Comparison of ENCODE assay signal across 12 cellular contexts in genomic region chr3:188349276-188349962, GRCh38.
DNase-seq lines count a peak whose midpoint lies in the region; ATAC-seq, FAIRE-seq and TF ChIP-seq lines count a peak whose summit lies in the region.
"Had no signal": no experiment of that assay in that cellular context is flagged by ENCODE, and none has a peak within 500 bp of the region (broad histone marks: within the 10 kb centered on the region; RNA-seq: fewer than 3 reads in every experiment).

No MANE protein-coding gene starts in this region.

- POLR2A ChIA-PET in Panc1 (lab: Charles Lee), result interaction anchor here (0.6 kb wide), 1 partner anchor 9 kb away, joined by 3 read pairs; no protein-coding TSS in a partner anchor

- TF ChIP-seq CTCF in Panc1 (IDR thresholded peaks at IDR 0.05) (peak; percentile 22), esophagus squamous epithelium (IDR thresholded peaks at IDR 0.05) (no peak), pancreas (IDR thresholded peaks at IDR 0.05) (no peak)

- intact Hi-C loops in Panc1 (cut with micrococcal nuclease; ENCODE audit: unreplicated experiment) (no loop called here), esophagus squamous epithelium (cut with DNase I) (no loop called here), pancreas (cut with DNase I) (no loop called here)

- H3K36me3 ChIP-seq in Panc1 (ENCODE audit: control insufficient read depth, insufficient read depth, low read length) (no peaks in the 10 kb centered on the region), esophagus squamous epithelium (peaks cover 0 to 8% (median 0%) of the 10 kb centered on the region in 3 donors), pancreas (no peaks in the 10 kb centered on the region)

- DNase-seq in DMS 273 (lab: John Stamatoyannopoulos, UW; ENCODE audit: unreplicated experiment) (peak; percentile 56), Panc1 (ENCODE audit: low read depth, low spot score) (no peak), esophagus squamous epithelium (lab: John Stamatoyannopoulos, UW) (no peak), pancreas (no peak), NCI-H1694 treated with DMSO at 0.1 percent for 48 hours (lab: John Stamatoyannopoulos, UW) (no peak), cortex of kidney (lab: John Stamatoyannopoulos, UW) (no peak)
- DNase-seq: activated T-cell treated with anti-CD3 and anti-CD28 coated beads, Interleukin-2, amount 50 U/mL, for 72 hours; CD8-positive, alpha-beta T cell; NCI-H146 had no signal

- CTCF ChIA-PET in Panc1 (lab: Charles Lee), result no interaction called here

- no peak for ATAC-seq in Panc1
- ATAC-seq in pancreas, result peak in 3 of 4 donors; percentile 13 to 27 (median 14)
- no peak for ATAC-seq in HG03342 (IDR thresholded peaks at IDR 0.05; ENCODE audit: unreplicated experiment)
- ATAC-seq in HG03025 (IDR thresholded peaks at IDR 0.05; ENCODE audit: low FRiP score, unreplicated experiment), result no peak
- ATAC-seq: activated T-cell treated with anti-CD3 and anti-CD28 coated beads, Interleukin-2, amount 50 U/mL, for 72 hours; CD8-positive, alpha-beta T cell; natural killer cell treated with Interleukin-12 subunit alpha and Interleukin-12 subunit beta and Interleukin-15 and Interleukin-18, amount 100 ng/mL, for 72 hours had no signal

- FAIRE-seq in pancreas (lab: Jason Lieb, UNC), result no peak

- H3K27me3 ChIP-seq in Panc1 (ENCODE audit: control insufficient read depth, insufficient read depth, low read length), result no peaks in the 10 kb centered on the region
- H3K27me3 ChIP-seq in esophagus squamous epithelium, result no peaks in the 10 kb centered on the region
- no peaks in the 10 kb centered on the region for H3K27me3 ChIP-seq in pancreas

- in situ Hi-C loops in Panc1 (cut with HindIII; ENCODE audit: low pct_unique_long_range_greater_than_20kb, low sequenced_read_pairs), result no loop called here

- H3K4me3 ChIP-seq in Panc1 (ENCODE audit: low read depth in 2 of 2, low read length in 2 of 2), result no peak overlapping the region
- no peak overlapping the region for H3K4me3 ChIP-seq in esophagus squamous epithelium
- H3K4me3 ChIP-seq in pancreas, result no peak overlapping the region

- H3K9me3 ChIP-seq in Panc1 (ENCODE audit: control insufficient read depth, insufficient read depth, low read depth, low read length) (no peaks in the 10 kb centered on the region), esophagus squamous epithelium (no peaks in the 10 kb centered on the region), pancreas (no peaks in the 10 kb centered on the region)

- TF ChIP-seq POLR2A in esophagus squamous epithelium (IDR thresholded peaks at IDR 0.05), result no peak

- no peak overlapping the region for H3K27ac ChIP-seq in Panc1 (ENCODE audit: low read length)
- peak overlapping the region in 3 of 4 donors; percentile 12 to 55 (median 55) for H3K27ac ChIP-seq in esophagus squamous epithelium
- peak overlapping the region in 2 of 4 donors; percentile 1 to 30 for H3K27ac ChIP-seq in pancreas

- BruUV-seq in Panc1 (replicated peaks; lab: Mats Ljungman, UMichigan), result no TSS peak

- 44 to 64% methylated on average over 7 of the region's 7 CpGs for WGBS in esophagus squamous epithelium, 2 donors
- WGBS in pancreas, 2 donors, result 67 to 72% methylated on average over 7 of the region's 7 CpGs

- no peaks in the 10 kb centered on the region for H3K4me1 ChIP-seq in Panc1 (ENCODE audit: control insufficient read depth, insufficient read depth, low read length)
- peaks cover 0 to 48% (median 27%) of the 10 kb centered on the region in 3 donors for H3K4me1 ChIP-seq in esophagus squamous epithelium
- H3K4me1 ChIP-seq in pancreas, result peaks cover 18 to 27% (median 26%) of the 10 kb centered on the region in 3 donors

Comparison
In these comparisons a context has a peak if more than half of its experiments do, and no peak if none do; other contexts are left out.
1. ATAC-seq: peak in pancreas (3 of 4); none in Panc1 (single experiment), HG03342 (single experiment) and HG03025 (single experiment).